22 cellular contexts compared by ENCODE assay signal in the genomic region with DNA sequence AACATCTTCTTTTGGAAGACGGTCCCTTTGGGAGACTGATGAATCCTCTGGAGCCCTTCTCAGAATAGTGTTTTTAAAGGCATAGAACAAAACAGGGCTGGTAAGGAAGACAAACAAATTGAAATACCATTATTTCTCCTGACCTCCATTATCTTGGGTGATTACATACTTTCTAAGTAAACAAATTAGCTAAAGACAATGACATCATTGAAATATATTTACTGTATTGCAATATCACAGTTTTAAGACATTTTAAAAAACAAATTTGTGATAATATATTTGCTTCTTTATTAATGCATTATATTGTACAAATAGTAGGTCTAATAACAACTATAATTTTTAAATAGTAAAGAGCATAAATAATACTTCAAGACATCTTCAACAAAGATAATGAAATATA.
DNase-seq lines count a peak whose midpoint lies in the region; ATAC-seq, FAIRE-seq and TF ChIP-seq lines count a peak whose summit lies in the region.
"Had no signal": no experiment of that assay in that cellular context is flagged by ENCODE, and none has a peak within 500 bp of the region (broad histone marks: within the 10 kb centered on the region; RNA-seq: fewer than 3 reads in every experiment).

No MANE protein-coding gene starts in this region.

- no peaks in the 10 kb centered on the region for H3K4me1 ChIP-seq in HEK293 (ENCODE audit: control insufficient read depth, insufficient read depth, low read length)
- H3K4me1 ChIP-seq in pancreas: no peaks in the 10 kb centered on the region
- H3K4me1 ChIP-seq in vagina: no peaks in the 10 kb centered on the region
- H3K4me1 ChIP-seq: BLaER1 had no signal

- TF ChIP-seq POLR2A in vagina (IDR thresholded peaks at IDR 0.05): no peak

- no peak for DNase-seq in frontal cortex (ENCODE audit: low spot score in 2 of 2)
- DNase-seq in pancreas: no peak
- DNase-seq in NCI-H446 treated with DMSO at 0.1 percent for 48 hours (lab: John Stamatoyannopoulos, UW): no peak
- no peak for DNase-seq in vagina (ENCODE audit: extremely low spot score in 2 of 2)
- DNase-seq: CD4-positive, CD25-positive, alpha-beta regulatory T cell; CD8-positive, alpha-beta T cell; DMS 273 treated with DMSO at 0.1 percent for 48 hours; DMS79; EL; GDM1; H9; HFFc6 had no signal

- ATAC-seq in pancreas (no peak), HG02852 (IDR thresholded peaks at IDR 0.05; ENCODE audit: unreplicated experiment) (no peak)
- ATAC-seq: CD8-positive, alpha-beta T cell; GM12878; GM23338; HCT116 had no signal

- no peaks in the 10 kb centered on the region for H3K27me3 ChIP-seq in pancreas
- no peaks in the 10 kb centered on the region for H3K27me3 ChIP-seq in vagina
- H3K27me3 ChIP-seq: BLaER1 had no signal

- H3K36me3 ChIP-seq in HEK293 (ENCODE audit: control insufficient read depth in 2 of 2, insufficient read depth in 1 of 2, low read length in 2 of 2) (no peaks in the 10 kb centered on the region), pancreas (no peaks in the 10 kb centered on the region), vagina (no peaks in the 10 kb centered on the region)
- H3K36me3 ChIP-seq: BLaER1 had no signal

- no peak overlapping the region for H3K4me3 ChIP-seq in HEK293 (ENCODE audit: low read depth, low read length)
- no peak overlapping the region for H3K4me3 ChIP-seq in pancreas
- H3K4me3 ChIP-seq in vagina: no peak overlapping the region
- H3K4me3 ChIP-seq: BLaER1, GM12878, GM23338 had no signal

- FAIRE-seq in A204.1 (lab: Jason Lieb, UNC): peak; percentile 34
- peak; percentile 69 for FAIRE-seq in frontal cortex (lab: Jason Lieb, UNC)
- FAIRE-seq in pancreas (lab: Jason Lieb, UNC): peak; percentile 32
- FAIRE-seq: D721Med, GM12878, GM19239 had no signal

- intact Hi-C loops in pancreas (cut with DNase I) (no loop called here), vagina (cut with DNase I) (no loop called here)

- POLR2A ChIA-PET in HEK293 (lab: Yijun Ruan, JAX): no interaction called here

- CTCF ChIA-PET in HEK293 (lab: Yijun Ruan, JAX): interaction anchor here (1.2 kb wide), 1 partner anchor 181 kb away, joined by 4 read pairs; no protein-coding TSS in a partner anchor

- WGBS in pancreas, 2 donors: 96 to 97% methylated on average over 1 of the region's 1 CpG

- no peak overlapping the region for H3K27ac ChIP-seq in HEK293 (ENCODE audit: extremely low read depth, low read depth, low read length)
- H3K27ac ChIP-seq in pancreas: no peak overlapping the region
- no peak overlapping the region for H3K27ac ChIP-seq in vagina
- H3K27ac ChIP-seq: BLaER1, C4-2B had no signal

- no peak for TF ChIP-seq CTCF in HEK293 (tag by site-specific recombination; IDR thresholded peaks at IDR 0.05)
- no peak for TF ChIP-seq CTCF in pancreas (IDR thresholded peaks at IDR 0.05)
- TF ChIP-seq CTCF in vagina (IDR thresholded peaks at IDR 0.05): no peak

- H3K9me3 ChIP-seq in HEK293 (ENCODE audit: control insufficient read depth, insufficient read depth, low read depth, low read length) (no peaks in the 10 kb centered on the region), pancreas (no peaks in the 10 kb centered on the region), vagina (no peaks in the 10 kb centered on the region)
- H3K9me3 ChIP-seq: BLaER1 had no signal

TF ChIP-seq in HEK293, 187 proteins besides CTCF, POLR2A, EP300 and RAD21:
- TF ChIP-seq, protein P1, sequence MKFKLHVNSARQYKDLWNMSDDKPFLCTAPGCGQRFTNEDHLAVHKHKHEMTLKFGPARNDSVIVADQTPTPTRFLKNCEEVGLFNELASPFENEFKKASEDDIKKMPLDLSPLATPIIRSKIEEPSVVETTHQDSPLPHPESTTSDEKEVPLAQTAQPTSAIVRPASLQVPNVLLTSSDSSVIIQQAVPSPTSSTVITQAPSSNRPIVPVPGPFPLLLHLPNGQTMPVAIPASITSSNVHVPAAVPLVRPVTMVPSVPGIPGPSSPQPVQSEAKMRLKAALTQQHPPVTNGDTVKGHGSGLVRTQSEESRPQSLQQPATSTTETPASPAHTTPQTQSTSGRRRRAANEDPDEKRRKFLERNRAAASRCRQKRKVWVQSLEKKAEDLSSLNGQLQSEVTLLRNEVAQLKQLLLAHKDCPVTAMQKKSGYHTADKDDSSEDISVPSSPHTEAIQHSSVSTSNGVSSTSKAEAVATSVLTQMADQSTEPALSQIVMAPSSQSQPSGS (tag by site-specific recombination; IDR thresholded peaks at IDR 0.05; ENCODE audit: low read depth): peak; percentile 85
- TF ChIP-seq ZNF701 (tag by site-specific recombination; IDR thresholded peaks at IDR 0.05): no peak
- TF ChIP-seq ZNF2 (tag by site-specific recombination; IDR thresholded peaks at IDR 0.05): no peak
- TF ChIP-seq ZNF274 (IDR thresholded peaks at IDR 0.05; ENCODE audit: low read length): no peak
- TF ChIP-seq ZNF274 (tag by site-specific recombination; IDR thresholded peaks at IDR 0.05; ENCODE audit: borderline replicate concordance): no peak
- no peak for TF ChIP-seq ZNF350 (tag by site-specific recombination; IDR thresholded peaks at IDR 0.05)
